Comparison of ENCODE assay signal across 9 cellular contexts in genomic region chr20:46757754-46758678, GRCh38. TPM values are rescaled to one million over a fixed set of nuclear protein-coding genes. Genes with fewer than 3 reads are reported as not detected.
DNase-seq lines count a peak whose midpoint lies in the region; ATAC-seq, FAIRE-seq and TF ChIP-seq lines count a peak whose summit lies in the region.
"Had no signal": no experiment of that assay in that cellular context is flagged by ENCODE, and none has a peak within 500 bp of the region (broad histone marks: within the 10 kb centered on the region; RNA-seq: fewer than 3 reads in every experiment).

No MANE protein-coding gene starts in this region.

- H3K4me3 ChIP-seq in endothelial cell of umbilical vein (replicated peaks in 1 of 3; ENCODE audit: insufficient read depth in 1 of 3, low read depth in 1 of 3, low read length in 3 of 3) = no peak overlapping the region

- H3K27ac ChIP-seq in C4-2B (no peak overlapping the region), endothelial cell of umbilical vein (ENCODE audit: insufficient read depth, low read depth, low read length) (no peak overlapping the region)

- no peaks in the 10 kb centered on the region for H3K9me3 ChIP-seq in endothelial cell of umbilical vein (replicated peaks; ENCODE audit: control insufficient read depth, insufficient read depth, low read length)

- no peaks in the 10 kb centered on the region for H3K27me3 ChIP-seq in endothelial cell of umbilical vein (ENCODE audit: control insufficient read depth in 2 of 2, insufficient read depth in 2 of 2, low read length in 2 of 2)

- no peaks in the 10 kb centered on the region for H3K9me3 Mint-ChIP-seq in HFFc6
- H3K9me3 Mint-ChIP-seq in naive thymus-derived CD8-positive, alpha-beta T cell = no peaks in the 10 kb centered on the region
- H3K9me3 Mint-ChIP-seq in stimulated activated naive CD8-positive, alpha-beta T cell treated with anti-CD3 and anti-CD28 coated beads, Interleukin-15, amount 100 ng/mL, for 72 hours = no peaks in the 10 kb centered on the region
- H3K9me3 Mint-ChIP-seq: stimulated activated naive CD8-positive, alpha-beta T cell treated with anti-CD3 and anti-CD28 coated beads, Interleukin-15, Interleukin-2, amounts not matched to agents 100 ng/mL and 50 ng/mL, for 24 hours had no signal

- H3K9ac ChIP-seq in endothelial cell of umbilical vein (replicated peaks; ENCODE audit: extremely low read depth, insufficient read depth, low read length) = no peak overlapping the region

- H3K4me2 ChIP-seq in endothelial cell of umbilical vein (ENCODE audit: insufficient read depth, low read length) = no peak overlapping the region

- ATAC-seq in naive thymus-derived CD8-positive, alpha-beta T cell = peak; percentile 23 to 57
- ATAC-seq in stimulated activated naive CD8-positive, alpha-beta T cell treated with anti-CD3 and anti-CD28 coated beads, Interleukin-15, amount 100 ng/mL, for 72 hours = no peak
- ATAC-seq in HG02759 (IDR thresholded peaks at IDR 0.05; ENCODE audit: unreplicated experiment) = no peak

- DNase-seq in HFFc6 (peak; percentile 31), NCI-H748 treated with DMSO at 0.1 percent for 48 hours (lab: John Stamatoyannopoulos, UW) (peak; percentile 44), endothelial cell of umbilical vein (ENCODE audit: low read depth, low spot score) (peak; percentile 42)
- peak; percentile 75 for DNase-seq in activated CD8-positive, alpha-beta memory T cell treated with anti-CD3 and anti-CD28 coated beads for 24 hours
- DNase-seq in naive thymus-derived CD8-positive, alpha-beta T cell = peak; percentile 21 to 75 (median 47)
- peak; percentile 44 to 62 for DNase-seq in stimulated activated naive CD8-positive, alpha-beta T cell treated with anti-CD3 and anti-CD28 coated beads, Interleukin-15, amount 100 ng/mL, for 72 hours

- H3K36me3 ChIP-seq in endothelial cell of umbilical vein (ENCODE audit: control insufficient read depth in 2 of 2, extremely low read depth in 1 of 2, insufficient read depth in 2 of 2, low read length in 2 of 2) = no peaks in the 10 kb centered on the region

- H3K4me1 ChIP-seq in endothelial cell of umbilical vein (ENCODE audit: control insufficient read depth, extremely low read depth, insufficient read depth, low read length) = no peaks in the 10 kb centered on the region

- no peaks in the 10 kb centered on the region for H3K9me1 ChIP-seq in endothelial cell of umbilical vein (replicated peaks; ENCODE audit: control insufficient read depth, extremely low read depth, insufficient read depth, low read length)

- no peaks in the 10 kb centered on the region for H3K36me3 Mint-ChIP-seq in HFFc6 (ENCODE audit: low read depth)
- H3K36me3 Mint-ChIP-seq in naive thymus-derived CD8-positive, alpha-beta T cell = no peaks in the 10 kb centered on the region

- H3K27ac Mint-ChIP-seq in HFFc6 = no peak overlapping the region
- H3K27ac Mint-ChIP-seq in naive thymus-derived CD8-positive, alpha-beta T cell = peak overlapping the region in 1 of 10 donors; percentile 30
- H3K27ac Mint-ChIP-seq in stimulated activated naive CD8-positive, alpha-beta T cell treated with anti-CD3 and anti-CD28 coated beads, Interleukin-15, amount 100 ng/mL, for 72 hours = no peak overlapping the region
- H3K27ac Mint-ChIP-seq: stimulated activated naive CD8-positive, alpha-beta T cell treated with anti-CD3 and anti-CD28 coated beads, Interleukin-15, Interleukin-2, amounts not matched to agents 100 ng/mL and 50 ng/mL, for 24 hours had no signal

- H3K79me2 ChIP-seq in endothelial cell of umbilical vein (ENCODE audit: control insufficient read depth, insufficient read depth, low read length) = no peaks in the 10 kb centered on the region

- POLR2A ChIA-PET in endothelial cell of umbilical vein (lab: Charles Lee) = no interaction called here
- POLR2A ChIA-PET in naive thymus-derived CD8-positive, alpha-beta T cell (lab: Charles Lee) = no interaction called here

- BruUV-seq in endothelial cell of umbilical vein (replicated peaks; lab: Mats Ljungman, UMichigan) = no TSS peak

- H3K27me3 Mint-ChIP-seq in HFFc6 (ENCODE audit: insufficient read depth) = peaks cover 15% of the 10 kb centered on the region; the same call in 1 of the 2 replicates
- peaks cover 2 to 20% (median 8%) of the 10 kb centered on the region in 5 donors for H3K27me3 Mint-ChIP-seq in naive thymus-derived CD8-positive, alpha-beta T cell
- H3K27me3 Mint-ChIP-seq in stimulated activated naive CD8-positive, alpha-beta T cell treated with anti-CD3 and anti-CD28 coated beads, Interleukin-15, amount 100 ng/mL, for 72 hours = peaks cover 18% of the 10 kb centered on the region

- no peak for TF ChIP-seq POLR2A in endothelial cell of umbilical vein (IDR thresholded peaks at IDR 0.05; ENCODE audit: low read depth, low read length)

- no peak overlapping the region for H3K4me3 Mint-ChIP-seq in HFFc6
- H3K4me3 Mint-ChIP-seq in naive thymus-derived CD8-positive, alpha-beta T cell = no peak overlapping the region
- no peak overlapping the region for H3K4me3 Mint-ChIP-seq in stimulated activated naive CD8-positive, alpha-beta T cell treated with anti-CD3 and anti-CD28 coated beads, Interleukin-15, amount 100 ng/mL, for 72 hours
- H3K4me3 Mint-ChIP-seq: stimulated activated naive CD8-positive, alpha-beta T cell treated with anti-CD3 and anti-CD28 coated beads, Interleukin-15, Interleukin-2, amounts not matched to agents 100 ng/mL and 50 ng/mL, for 24 hours had no signal

- FAIRE-seq in endothelial cell of umbilical vein (lab: Jason Lieb, UNC) = no peak

- H4K20me1 ChIP-seq in endothelial cell of umbilical vein (replicated peaks; ENCODE audit: control insufficient read depth, extremely low read depth, insufficient read depth, low read length) = no peaks in the 10 kb centered on the region

- CTCF ChIA-PET in endothelial cell of umbilical vein (lab: Charles Lee) = interaction anchor here (1.0 to 6.3 kb wide), 2 partner anchors 12 to 626 kb away, joined by 3 to 30 read pairs; no protein-coding TSS in a partner anchor

- intact Hi-C loops in endothelial cell of umbilical vein (cut with micrococcal nuclease) = loop anchor here (1.0 kb wide), 1 partner anchor 392 kb away; no protein-coding TSS in a partner anchor

- peaks cover 15% of the 10 kb centered on the region for H3K4me1 Mint-ChIP-seq in HFFc6 (ENCODE audit: low read depth)
- peaks cover 4 to 10% (median 6%) of the 10 kb centered on the region in 4 donors for H3K4me1 Mint-ChIP-seq in naive thymus-derived CD8-positive, alpha-beta T cell
- H3K4me1 Mint-ChIP-seq in stimulated activated naive CD8-positive, alpha-beta T cell treated with anti-CD3 and anti-CD28 coated beads, Interleukin-15, amount 100 ng/mL, for 72 hours = no peaks in the 10 kb centered on the region

- TF ChIP-seq CTCF in C4-2B (conservative IDR thresholded peaks at IDR 0.05) (peak; percentile 98), HFFc6 (IDR thresholded peaks at IDR 0.05) (peak; percentile 98), endothelial cell of umbilical vein (IDR thresholded peaks at IDR 0.05; ENCODE audit: extremely low read depth in 1 of 2, insufficient read depth in 1 of 2, low read depth in 1 of 2, low read length in 2 of 2) (peak; percentile 83)

- dilution Hi-C loops in endothelial cell of umbilical vein (cut with MboI; ENCODE audit: extremely low pct_ligation_motif_present, low sequenced_read_pairs) = no loop called here

- H2AFZ ChIP-seq in endothelial cell of umbilical vein (ENCODE audit: low read depth, low read length) = no peak overlapping the region

TF ChIP-seq in endothelial cell of umbilical vein, 7 proteins besides CTCF, POLR2A, EP300 and RAD21:
- no peak for TF ChIP-seq FOS (IDR thresholded peaks at IDR 0.05; ENCODE audit: borderline replicate concordance, insufficient read depth, low read length)
- TF ChIP-seq JUN (IDR thresholded peaks at IDR 0.05; ENCODE audit: borderline replicate concordance, insufficient read depth, insufficient read length, low read depth) = no peak
- no peak for TF ChIP-seq EZH2 (IDR thresholded peaks at IDR 0.05; ENCODE audit: borderline replicate concordance, low read depth, low read length, severe bottlenecking)
- TF ChIP-seq POLR2AphosphoS5 (IDR thresholded peaks at IDR 0.05; ENCODE audit: insufficient read depth, low read depth, low read length) = no peak
- TF ChIP-seq MYC (IDR thresholded peaks at IDR 0.05; ENCODE audit: low read depth, low read length) = no peak

RNA-seq across cellular contexts. Expression of gene SLC2A10, which starts 48.6 kb away (rescaled TPM):
- total RNA-seq in HFFc6 (2021; fragmentation: NEBNext Ultra II Directional; extraction: Animal tissue kit (Norgen Biotek cat#: 25700)) = 10 to 100 TPM; 27.0 to 36.4 (median 30.5) TPM
- 11.1 and 11.2 TPM in 2 replicates for total RNA-seq in endothelial cell of umbilical vein
- polyA plus RNA-seq in endothelial cell of umbilical vein = 13.6 and 14.9 TPM in 2 replicates
- 8.1 and 9.8 TPM in 2 replicates for polyA plus RNA-seq in endothelial cell of umbilical vein (2011; cell fraction: cytosol; rRNA removed)
- 11.1 and 13.2 TPM in 2 replicates for polyA plus RNA-seq in endothelial cell of umbilical vein (2011; cell fraction: nucleus; rRNA removed)
- 6.3 and 10.2 TPM in 2 replicates for polyA plus RNA-seq in endothelial cell of umbilical vein (2012)
- polyA minus RNA-seq in endothelial cell of umbilical vein = 22.6 and 27.6 TPM in 2 replicates
- polyA minus RNA-seq in endothelial cell of umbilical vein (2011; cell fraction: cytosol; rRNA and poly(A)+ RNA removed) = not detected
- 10.2 and 11.9 TPM in 2 replicates for polyA minus RNA-seq in endothelial cell of umbilical vein (2011; cell fraction: nucleus; rRNA and poly(A)+ RNA removed)
- total RNA-seq in naive thymus-derived CD8-positive, alpha-beta T cell = under 1 TPM in 1 of 2 experiments, not detected in 1; 0.83 TPM
- not detected for polyA plus RNA-seq in naive thymus-derived CD8-positive, alpha-beta T cell

Comparison
In these comparisons a context has a peak if more than half of its experiments do, and no peak if none do; other contexts are left out.
1. ATAC-seq: peak in naive thymus-derived CD8-positive, alpha-beta T cell (2 of 2); none in stimulated activated naive CD8-positive, alpha-beta T cell treated with anti-CD3 and anti-CD28 coated beads, Interleukin-15, amount 100 ng/mL, for 72 hours (single experiment) and HG02759 (single experiment).
2. Peak in every context shown above with its lines, with median percentiles within 50 percentile points of each other: CTCF ChIP-seq and DNase-seq.